8 cellular contexts compared by ENCODE assay signal in genomic region chr16:85490971-85491771, GRCh38.
DNase-seq lines count a peak whose midpoint lies in the region; ATAC-seq and TF ChIP-seq lines count a peak whose summit lies in the region.

No MANE protein-coding gene starts in this region.

- H3K36me3 ChIP-seq in BE2C (no peaks in the 10 kb centered on the region), KOPT-K1 (ENCODE audit: insufficient read depth, low read length) (no peaks in the 10 kb centered on the region), kidney epithelial cell (ENCODE audit: control insufficient read depth, insufficient read depth, low read length) (no peaks in the 10 kb centered on the region), stomach (no peaks in the 10 kb centered on the region)

- TF ChIP-seq EP300 in stomach (IDR thresholded peaks at IDR 0.05) = no peak

- ATAC-seq in GM21390 (IDR thresholded peaks at IDR 0.05; ENCODE audit: unreplicated experiment) = no peak

- H3K9me3 ChIP-seq in BE2C (no peaks in the 10 kb centered on the region), KOPT-K1 (ENCODE audit: insufficient read depth, low read length, poor library complexity, severe bottlenecking) (no peaks in the 10 kb centered on the region), stomach (no peaks in the 10 kb centered on the region)

- no peak for TF ChIP-seq POLR2A in stomach (IDR thresholded peaks at IDR 0.05)

- TF ChIP-seq CTCF in BE2C (IDR thresholded peaks at IDR 0.05; ENCODE audit: low read depth, low read length) = peak; percentile 65
- TF ChIP-seq CTCF in kidney epithelial cell (IDR thresholded peaks at IDR 0.05; ENCODE audit: insufficient read depth, low read length, poor library complexity, severe bottlenecking) = peak; percentile 56
- peak in 5 of 7 experiments; percentile 14 to 73 (median 26) for TF ChIP-seq CTCF in stomach (IDR thresholded peaks at IDR 0.05)

- H3K4me1 ChIP-seq in BE2C = peaks cover 12% of the 10 kb centered on the region
- peaks cover 21 to 37% (median 24%) of the 10 kb centered on the region in 4 donors for H3K4me1 ChIP-seq in stomach

- DNase-seq in BE2C = no peak
- peak; percentile 35 for DNase-seq in activated T-cell treated with anti-CD3 and anti-CD28 coated beads for 48 hours (ENCODE audit: low read depth)
- DNase-seq in kidney epithelial cell (ENCODE audit: low read depth) = no peak
- peak; percentile 48 for DNase-seq in stomach
- no peak for DNase-seq in DMS153 treated with DMSO at 0.1 percent for 48 hours (lab: John Stamatoyannopoulos, UW; ENCODE audit: unreplicated experiment)
- DNase-seq in H4 (ENCODE audit: low spot score) = no peak

- peak overlapping the region; percentile 8 for H3K27ac ChIP-seq in KOPT-K1 (ENCODE audit: low read depth, low read length, poor library complexity, severe bottlenecking)
- peak overlapping the region; percentile 55 to 72 (median 65) for H3K27ac ChIP-seq in stomach

- H3K4me3 ChIP-seq in BE2C (ENCODE audit: low read depth, low read length) (no peak overlapping the region), kidney epithelial cell (ENCODE audit: low read depth, low read length) (no peak overlapping the region), stomach (no peak overlapping the region)

- no peaks in the 10 kb centered on the region for H3K27me3 ChIP-seq in BE2C
- H3K27me3 ChIP-seq in kidney epithelial cell (ENCODE audit: control insufficient read depth, insufficient read depth, low read length) = peaks cover 36% of the 10 kb centered on the region
- no peaks in the 10 kb centered on the region for H3K27me3 ChIP-seq in stomach

- 69 to 82% (median 79%) methylated on average over 19 to 21 of the region's 21 CpGs for WGBS in stomach, 5 donors

- intact Hi-C loops in stomach (cut with DNase I; ENCODE audit: low total_unique reads) = no loop called here

Comparison
In these comparisons a context has a peak if more than half of its experiments do, and no peak if none do; other contexts are left out.
1. DNase-seq: peak in activated T-cell treated with anti-CD3 and anti-CD28 coated beads for 48 hours (single experiment) and stomach (single experiment); none in BE2C (single experiment), kidney epithelial cell (single experiment), DMS153 treated with DMSO at 0.1 percent for 48 hours (single experiment) and H4 (single experiment).
2. Peak in every context shown above with its lines, with median percentiles within 50 percentile points of each other: CTCF ChIP-seq.